ENCODE assay signal across 1 cellular context in the genomic region with DNA sequence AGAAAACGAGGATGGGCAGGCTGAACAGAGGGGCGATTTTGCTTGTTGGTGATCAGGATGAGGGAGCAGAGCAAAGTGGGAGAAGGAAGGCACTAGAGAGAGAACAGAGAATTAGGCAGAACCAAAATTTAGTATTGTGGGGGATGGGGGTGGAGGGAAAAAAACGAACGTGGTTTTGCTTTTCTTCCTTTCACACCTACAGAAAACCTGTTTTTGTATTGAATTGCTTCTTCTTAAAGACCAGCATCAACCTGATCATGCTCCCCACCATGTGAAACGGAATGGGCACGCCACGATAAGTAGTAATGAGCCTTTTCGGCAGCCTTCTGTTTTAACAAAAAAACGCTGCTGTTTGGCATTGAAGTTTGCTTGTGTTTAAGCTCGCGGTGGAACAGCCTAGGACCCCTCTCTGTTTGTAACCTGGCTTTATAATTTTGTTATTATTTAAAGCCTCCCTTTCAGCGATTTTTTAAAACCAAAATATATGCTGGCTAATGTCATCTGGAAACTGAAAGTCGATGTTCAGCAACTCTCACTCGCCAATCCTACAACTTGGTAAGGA.
TF ChIP-seq lines count a peak whose summit lies in the region.

No MANE protein-coding gene starts in this region.

TF ChIP-seq in HepG2, 621 proteins besides CTCF, POLR2A, EP300 and RAD21 (continued from another document):
- TF ChIP-seq, protein P1, sequence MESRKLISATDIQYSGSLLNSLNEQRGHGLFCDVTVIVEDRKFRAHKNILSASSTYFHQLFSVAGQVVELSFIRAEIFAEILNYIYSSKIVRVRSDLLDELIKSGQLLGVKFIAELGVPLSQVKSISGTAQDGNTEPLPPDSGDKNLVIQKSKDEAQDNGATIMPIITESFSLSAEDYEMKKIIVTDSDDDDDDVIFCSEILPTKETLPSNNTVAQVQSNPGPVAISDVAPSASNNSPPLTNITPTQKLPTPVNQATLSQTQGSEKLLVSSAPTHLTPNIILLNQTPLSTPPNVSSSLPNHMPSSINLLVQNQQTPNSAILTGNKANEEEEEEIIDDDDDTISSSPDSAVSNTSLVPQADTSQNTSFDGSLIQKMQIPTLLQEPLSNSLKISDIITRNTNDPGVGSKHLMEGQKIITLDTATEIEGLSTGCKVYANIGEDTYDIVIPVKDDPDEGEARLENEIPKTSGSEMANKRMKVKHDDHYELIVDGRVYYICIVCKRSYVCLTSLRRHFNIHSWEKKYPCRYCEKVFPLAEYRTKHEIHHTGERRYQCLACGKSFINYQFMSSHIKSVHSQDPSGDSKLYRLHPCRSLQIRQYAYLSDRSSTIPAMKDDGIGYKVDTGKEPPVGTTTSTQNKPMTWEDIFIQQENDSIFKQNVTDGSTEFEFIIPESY (CRISPR knock-in tag; IDR thresholded peaks at IDR 0.05): peak; percentile 1; the same call in 1 of the 2 replicates
- TF ChIP-seq ZNF337 (CRISPR knock-in tag; IDR thresholded peaks at IDR 0.05; ENCODE audit: borderline replicate concordance, low read depth) (no peak), HNRNPUL1 (IDR thresholded peaks at IDR 0.05; ENCODE audit: low read depth, low read length) (no peak), NFATC3 (CRISPR knock-in tag; IDR thresholded peaks at IDR 0.05) (no peak), MAFG (CRISPR knock-in tag; IDR thresholded peaks at IDR 0.05) (no peak), TSC22D2 (CRISPR knock-in tag; IDR thresholded peaks at IDR 0.05; ENCODE audit: borderline replicate concordance) (no peak), POLR2AphosphoS2 (IDR thresholded peaks at IDR 0.05; ENCODE audit: low read depth, low read length) (no peak), ZFP37 (CRISPR knock-in tag; IDR thresholded peaks at IDR 0.05; ENCODE audit: borderline replicate concordance) (no peak)
- TF ChIP-seq, protein P2, sequence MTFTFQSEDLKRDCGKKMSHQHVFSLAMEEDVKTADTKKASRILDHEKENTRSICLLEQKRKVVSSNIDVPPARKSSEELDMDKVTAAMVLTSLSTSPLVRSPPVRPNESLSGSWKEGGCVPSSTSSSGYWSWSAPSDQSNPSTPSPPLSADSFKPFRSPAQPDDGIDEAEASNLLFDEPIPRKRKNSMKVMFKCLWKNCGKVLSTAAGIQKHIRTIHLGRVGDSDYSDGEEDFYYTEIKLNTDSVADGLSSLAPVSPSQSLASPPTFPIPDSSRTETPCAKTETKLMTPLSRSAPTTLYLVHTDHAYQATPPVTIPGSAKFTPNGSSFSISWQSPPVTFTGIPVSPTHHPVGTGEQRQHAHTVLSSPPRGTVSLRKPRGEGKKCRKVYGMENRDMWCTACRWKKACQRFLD (CRISPR knock-in tag; IDR thresholded peaks at IDR 0.05; ENCODE audit: borderline replicate concordance): no peak
- TF ChIP-seq, protein P3, sequence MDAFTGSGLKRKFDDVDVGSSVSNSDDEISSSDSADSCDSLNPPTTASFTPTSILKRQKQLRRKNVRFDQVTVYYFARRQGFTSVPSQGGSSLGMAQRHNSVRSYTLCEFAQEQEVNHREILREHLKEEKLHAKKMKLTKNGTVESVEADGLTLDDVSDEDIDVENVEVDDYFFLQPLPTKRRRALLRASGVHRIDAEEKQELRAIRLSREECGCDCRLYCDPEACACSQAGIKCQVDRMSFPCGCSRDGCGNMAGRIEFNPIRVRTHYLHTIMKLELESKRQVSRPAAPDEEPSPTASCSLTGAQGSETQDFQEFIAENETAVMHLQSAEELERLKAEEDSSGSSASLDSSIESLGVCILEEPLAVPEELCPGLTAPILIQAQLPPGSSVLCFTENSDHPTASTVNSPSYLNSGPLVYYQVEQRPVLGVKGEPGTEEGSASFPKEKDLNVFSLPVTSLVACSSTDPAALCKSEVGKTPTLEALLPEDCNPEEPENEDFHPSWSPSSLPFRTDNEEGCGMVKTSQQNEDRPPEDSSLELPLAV (CRISPR knock-in tag; conservative IDR thresholded peaks at IDR 0.05; ENCODE audit: low read depth): no peak
